ENCODE assay signal across 8 cellular contexts in genomic region chr5:107570805-107571531, GRCh38.
DNase-seq lines count a peak whose midpoint lies in the region; ATAC-seq and TF ChIP-seq lines count a peak whose summit lies in the region.

No MANE protein-coding gene starts in this region.

- WGBS in trophoblast cell (ENCODE audit: extremely low coverage, insufficient coverage, insufficient read length), result no CpG with 5 or more reads among the region's 14 CpGs
- WGBS in testis, 2 donors, result 38 to 50% methylated on average over 14 of the region's 14 CpGs

- H3K4me1 ChIP-seq in trophoblast cell (ENCODE audit: control insufficient read depth in 1 of 2, insufficient read depth in 2 of 2, low read length in 2 of 2) (peaks cover 9 to 13% of the 10 kb centered on the region in 2 experiments), testis (no peaks in the 10 kb centered on the region)

- no peak overlapping the region for H3K9ac ChIP-seq in trophoblast cell (ENCODE audit: low read length)

- peak overlapping the region; percentile 27 for H3K4ac ChIP-seq in trophoblast cell (ENCODE audit: low read depth, low read length)

- H3K36me3 ChIP-seq in trophoblast cell (ENCODE audit: control insufficient read depth in 1 of 2, insufficient read depth in 2 of 2, low read length in 2 of 2), result no peaks in the 10 kb centered on the region
- no peaks in the 10 kb centered on the region for H3K36me3 ChIP-seq in MG63
- no peaks in the 10 kb centered on the region for H3K36me3 ChIP-seq in testis (ENCODE audit: low read depth, missing control alignments)

- H2BK120ac ChIP-seq in trophoblast cell (ENCODE audit: insufficient read depth, low read length, poor library complexity), result peak overlapping the region; percentile 79

- H2BK12ac ChIP-seq in trophoblast cell (ENCODE audit: low read length), result peak overlapping the region; percentile 92

- DNase-seq in GM10266 (ENCODE audit: extremely low spot score), result peak; percentile 46
- peak; percentile 55 for DNase-seq in GM20000 (ENCODE audit: low spot score)
- DNase-seq in fibroblast of gingiva (ENCODE audit: low read depth), result peak; percentile 15
- no peak for DNase-seq in trophoblast cell
- no peak for DNase-seq in MG63
- DNase-seq in testis, result no peak

- TF ChIP-seq CTCF in GM10266 (IDR thresholded peaks at IDR 0.05; ENCODE audit: control insufficient read depth, insufficient read depth, low read depth, missing control alignments), result peak; percentile 2
- no peak for TF ChIP-seq CTCF in GM20000 (IDR thresholded peaks at IDR 0.05; ENCODE audit: extremely low read depth, missing control alignments)
- no peak for TF ChIP-seq CTCF in VCaP (conservative IDR thresholded peaks at IDR 0.05)
- no peak for TF ChIP-seq CTCF in testis (IDR thresholded peaks at IDR 0.05)

- H3K27me3 ChIP-seq in trophoblast cell (ENCODE audit: insufficient read depth, low read length) (no peaks in the 10 kb centered on the region), MG63 (no peaks in the 10 kb centered on the region), testis (no peaks in the 10 kb centered on the region)

- peak overlapping the region; percentile 66 for H3K27ac ChIP-seq in VCaP
- peak overlapping the region; percentile 35 for H3K27ac ChIP-seq in trophoblast cell (ENCODE audit: low read depth, low read length)
- no peak overlapping the region for H3K27ac ChIP-seq in testis

- peak; percentile 78 for ATAC-seq in HG03521 (IDR thresholded peaks at IDR 0.05; ENCODE audit: unreplicated experiment)

- intact Hi-C loops in testis (cut with DNase I; ENCODE audit: low total_unique reads), result no loop called here

- no peaks in the 10 kb centered on the region for H3K9me3 ChIP-seq in trophoblast cell (ENCODE audit: insufficient read depth, low read depth, low read length)
- H3K9me3 ChIP-seq in MG63, result no peaks in the 10 kb centered on the region
- H3K9me3 ChIP-seq in testis, result no peaks in the 10 kb centered on the region

- H2AFZ ChIP-seq in trophoblast cell (ENCODE audit: insufficient read depth, low read length, poor library complexity), result no peak overlapping the region

- H3K4me2 ChIP-seq in trophoblast cell (ENCODE audit: low read length), result no peak overlapping the region

- H3K14ac ChIP-seq in trophoblast cell (ENCODE audit: low read length), result peak overlapping the region; percentile 78

- no peak overlapping the region for H4K12ac ChIP-seq in trophoblast cell (ENCODE audit: low read depth, low read length)

- peak overlapping the region; percentile 68 for H4K91ac ChIP-seq in trophoblast cell (ENCODE audit: low read depth, low read length)

- H3K79me1 ChIP-seq in trophoblast cell (ENCODE audit: low read length), result peaks cover 9% of the 10 kb centered on the region

- H3K79me2 ChIP-seq in trophoblast cell (ENCODE audit: control insufficient read depth, insufficient read depth, low read length, poor library complexity), result no peaks in the 10 kb centered on the region

- H3K23ac ChIP-seq in trophoblast cell (ENCODE audit: low read length), result no peak overlapping the region

- peak overlapping the region; percentile 79 for H2AK5ac ChIP-seq in trophoblast cell (ENCODE audit: low read length)

- H2BK5ac ChIP-seq in trophoblast cell (ENCODE audit: low read depth, low read length, poor library complexity), result peak overlapping the region; percentile 45

- peak overlapping the region; percentile 62 for H3K18ac ChIP-seq in trophoblast cell (ENCODE audit: low read length)

- H3K4me3 ChIP-seq in trophoblast cell (ENCODE audit: low read depth, low read length) (no peak overlapping the region), MG63 (no peak overlapping the region), testis (no peak overlapping the region)

- H4K8ac ChIP-seq in trophoblast cell (ENCODE audit: low read depth, low read length), result no peak overlapping the region

- no peak for TF ChIP-seq POLR2A in testis (IDR thresholded peaks at IDR 0.05)

Comparison
In these comparisons a context has a peak if more than half of its experiments do, and no peak if none do; other contexts are left out.
1. DNase-seq: peak in GM10266 (single experiment), GM20000 (single experiment) and fibroblast of gingiva (single experiment); none in trophoblast cell (0 of 2), MG63 (single experiment) and testis (single experiment).
2. H3K27ac ChIP-seq: peak in VCaP (single experiment) and trophoblast cell (single experiment); none in testis (0 of 2).